In the genomic region with DNA sequence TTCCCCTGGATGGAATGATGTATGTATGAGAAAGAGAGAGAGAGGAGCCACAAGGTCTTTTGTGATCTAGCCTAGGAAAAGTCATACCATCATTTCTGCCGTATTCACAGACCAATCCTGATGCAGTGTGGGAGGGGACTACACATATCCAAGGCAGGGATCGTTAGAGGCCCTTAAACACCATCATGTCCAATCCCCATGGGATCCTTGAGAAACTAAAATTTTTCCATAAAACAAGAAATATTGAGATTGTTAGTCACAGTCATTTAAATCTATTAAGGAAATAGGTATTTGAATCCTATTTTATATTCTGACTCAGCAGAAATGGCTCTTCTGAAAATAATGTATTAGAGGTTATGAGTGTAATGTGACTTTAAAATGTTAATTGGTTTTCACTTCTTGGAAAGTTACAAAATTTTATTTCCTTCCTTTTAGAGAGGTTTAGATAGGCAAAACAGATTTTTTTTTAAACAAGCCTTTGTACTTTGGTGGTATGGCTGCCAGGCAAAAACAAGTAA, we compare ENCODE assay signal across 1 cellular context.
TF ChIP-seq lines count a peak whose summit lies in the region.

No MANE protein-coding gene starts in this region.

TF ChIP-seq in HCT116, 20 proteins besides CTCF, POLR2A, EP300 and RAD21 (continued from another document):
- TF ChIP-seq YY1 (IDR thresholded peaks at IDR 0.05; ENCODE audit: extremely low read depth, insufficient replicate concordance, low read depth, low read length), result no peak
- TF ChIP-seq EGR1 (IDR thresholded peaks at IDR 0.05; ENCODE audit: low read depth), result no peak
- TF ChIP-seq CBX3 (IDR thresholded peaks at IDR 0.05; ENCODE audit: low read depth), result no peak
- no peak for TF ChIP-seq SP1 (IDR thresholded peaks at IDR 0.05; ENCODE audit: low read depth)
- no peak for TF ChIP-seq ZFX (IDR thresholded peaks at IDR 0.05)
- TF ChIP-seq SIN3A (IDR thresholded peaks at IDR 0.05; ENCODE audit: low read depth), result no peak
- no peak for TF ChIP-seq FOSL1 (IDR thresholded peaks at IDR 0.05; ENCODE audit: low read depth)
